In the genomic region with DNA sequence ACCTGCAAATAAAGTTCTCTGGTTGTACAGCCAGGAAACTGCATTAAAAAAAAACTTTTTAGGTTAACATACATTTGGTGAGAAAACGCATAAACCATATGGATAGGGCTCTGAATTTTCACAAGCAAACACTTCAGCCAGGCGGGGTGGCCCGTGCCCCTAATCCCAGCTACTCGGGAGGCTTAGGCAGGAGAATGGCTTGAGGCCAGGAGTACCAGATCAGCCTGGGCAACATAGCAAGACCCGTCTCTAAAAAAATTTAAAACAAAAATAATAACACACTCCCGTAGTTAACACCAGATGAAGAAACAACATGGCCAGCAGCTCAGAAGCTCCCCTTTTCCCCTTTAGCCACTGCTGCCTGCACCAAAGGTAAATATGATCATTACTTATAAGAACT, we compare ENCODE assay signal across 10 cellular contexts. TPM values are rescaled to one million over a fixed set of nuclear protein-coding genes. Genes with fewer than 3 reads are reported as not detected.
DNase-seq lines count a peak whose midpoint lies in the region; ATAC-seq and TF ChIP-seq lines count a peak whose summit lies in the region.
"Had no signal": no experiment of that assay in that cellular context is flagged by ENCODE, and none has a peak within 500 bp of the region (broad histone marks: within the 10 kb centered on the region; RNA-seq: fewer than 3 reads in every experiment).

No MANE protein-coding gene starts in this region.

- POLR2A ChIA-PET in activated CD8-positive, alpha-beta T cell treated with anti-CD3 and anti-CD28 coated beads for 36 hours (lab: Charles Lee), result interaction anchor here (0.8 to 3.6 kb wide), 5 partner anchors 10 to 143 kb away, joined by 3 to 38 read pairs (median 4); a partner anchor contains a TSS

- peaks cover 35% of the 10 kb centered on the region for H3K4me1 Mint-ChIP-seq in T-helper 2 cell treated with Interferon-gamma antibody and Interleukin-4, amounts not matched to agents 5 μg/mL and 100 μg/mL, for 36 hours (ENCODE audit: low read depth)
- H3K4me1 Mint-ChIP-seq in activated CD8-positive, alpha-beta T cell treated with anti-CD3 and anti-CD28 coated beads for 36 hours (ENCODE audit: low read depth), result peaks cover 38% of the 10 kb centered on the region
- H3K4me1 Mint-ChIP-seq in immature natural killer cell, result peaks cover 45 to 58% of the 10 kb centered on the region in 2 donors

- no peak for TF ChIP-seq CTCF in activated CD8-positive, alpha-beta T cell treated with anti-CD3 and anti-CD28 coated beads for 36 hours (IDR thresholded peaks at IDR 0.05)
- no peak for TF ChIP-seq CTCF in stomach (IDR thresholded peaks at IDR 0.05)

- H3K4me3 Mint-ChIP-seq in T-helper 2 cell treated with Interferon-gamma antibody and Interleukin-4, amounts not matched to agents 5 μg/mL and 100 μg/mL, for 36 hours, result peak overlapping the region; percentile 97
- H3K4me3 Mint-ChIP-seq in activated CD8-positive, alpha-beta T cell treated with anti-CD3 and anti-CD28 coated beads for 36 hours, result peak overlapping the region; percentile 94
- H3K4me3 Mint-ChIP-seq in immature natural killer cell, result peak overlapping the region in 4 of 5 donors; percentile 86 to 96 (median 92)

- no peaks in the 10 kb centered on the region for H3K9me3 ChIP-seq in stomach

- CTCF ChIA-PET in activated CD8-positive, alpha-beta T cell treated with anti-CD3 and anti-CD28 coated beads for 36 hours (lab: Charles Lee), result interaction anchor here (1.1 to 3.0 kb wide), 5 partner anchors 11 to 145 kb away, joined by 3 to 13 read pairs (median 5); a partner anchor contains a TSS

- H3K36me3 Mint-ChIP-seq in T-helper 2 cell treated with Interferon-gamma antibody and Interleukin-4, amounts not matched to agents 5 μg/mL and 100 μg/mL, for 36 hours (ENCODE audit: low read depth), result peaks cover 15% of the 10 kb centered on the region
- peaks cover 23% of the 10 kb centered on the region for H3K36me3 Mint-ChIP-seq in activated CD8-positive, alpha-beta T cell treated with anti-CD3 and anti-CD28 coated beads for 36 hours (ENCODE audit: low read depth)
- H3K36me3 Mint-ChIP-seq in immature natural killer cell, result peaks cover 2 to 13% (median 12%) of the 10 kb centered on the region in 3 donors

- peak overlapping the region in 3 of 4 donors; percentile 53 to 76 (median 56) for H3K4me3 ChIP-seq in stomach

- H3K4me1 ChIP-seq in stomach, result peaks cover 26 to 47% (median 41%) of the 10 kb centered on the region in 4 donors

- H3K27ac ChIP-seq in stomach, result peak overlapping the region in 4 of 5 donors; percentile 90 to 95 (median 94)

- no peak for ATAC-seq in activated CD8-positive, alpha-beta T cell treated with anti-CD3 and anti-CD28 coated beads for 36 hours
- ATAC-seq in GM21786 (IDR thresholded peaks at IDR 0.05; ENCODE audit: unreplicated experiment), result no peak

- no peaks in the 10 kb centered on the region for H3K9me3 Mint-ChIP-seq in T-helper 2 cell treated with Interferon-gamma antibody and Interleukin-4, amounts not matched to agents 5 μg/mL and 100 μg/mL, for 36 hours
- no peaks in the 10 kb centered on the region for H3K9me3 Mint-ChIP-seq in activated CD8-positive, alpha-beta T cell treated with anti-CD3 and anti-CD28 coated beads for 36 hours
- no peaks in the 10 kb centered on the region for H3K9me3 Mint-ChIP-seq in immature natural killer cell

- whole genome bisulfite sequencing in stomach, 5 donors, result 26 to 33% (median 28%) methylated on average over 6 of the region's 6 CpGs

- TF ChIP-seq POLR2A in stomach (IDR thresholded peaks at IDR 0.05), result no peak

- H3K27ac Mint-ChIP-seq in T-helper 2 cell treated with Interferon-gamma antibody and Interleukin-4, amounts not matched to agents 5 μg/mL and 100 μg/mL, for 36 hours, result peak overlapping the region; percentile 98
- H3K27ac Mint-ChIP-seq in activated CD8-positive, alpha-beta T cell treated with anti-CD3 and anti-CD28 coated beads for 36 hours, result peak overlapping the region; percentile 93
- H3K27ac Mint-ChIP-seq in immature natural killer cell, result peak overlapping the region in 5 of 6 donors; percentile 24 to 99 (median 95)

- H3K36me3 ChIP-seq in stomach, result peaks cover 5 to 23% (median 18%) of the 10 kb centered on the region in 4 donors

- DNase-seq in T-helper 2 cell treated with Interferon-gamma antibody and Interleukin-4, amounts not matched to agents 5 μg/mL and 100 μg/mL, for 36 hours (ENCODE audit: low spot score), result no peak
- no peak for DNase-seq in T-helper 2 cell
- DNase-seq in activated CD8-positive, alpha-beta T cell treated with anti-CD3 and anti-CD28 coated beads for 36 hours, result no peak
- no peak for DNase-seq in immature natural killer cell
- DNase-seq in stomach, result no peak
- no peak for DNase-seq in DMS79 (lab: John Stamatoyannopoulos, UW)
- no peak for DNase-seq in stimulated activated naive CD4-positive, alpha-beta T cell treated with Interleukin-2 at 50 U/mL for 16 hours (lab: John Stamatoyannopoulos, UW)
- DNase-seq: ACHN, NCI-H1105 had no signal

- no peak for TF ChIP-seq EP300 in stomach (IDR thresholded peaks at IDR 0.05)

- H3K27me3 Mint-ChIP-seq in T-helper 2 cell treated with Interferon-gamma antibody and Interleukin-4, amounts not matched to agents 5 μg/mL and 100 μg/mL, for 36 hours (ENCODE audit: low read depth), result no peaks in the 10 kb centered on the region
- H3K27me3 Mint-ChIP-seq in activated CD8-positive, alpha-beta T cell treated with anti-CD3 and anti-CD28 coated beads for 36 hours, result no peaks in the 10 kb centered on the region
- H3K27me3 Mint-ChIP-seq in immature natural killer cell (ENCODE audit: low read depth in 3 of 3), result peaks cover 3 to 12% (median 7%) of the 10 kb centered on the region in 3 donors

- no peaks in the 10 kb centered on the region for H3K27me3 ChIP-seq in stomach

- intact Hi-C loops in activated CD8-positive, alpha-beta T cell treated with anti-CD3 and anti-CD28 coated beads for 36 hours (cut with micrococcal nuclease), result loop anchor here (5.0 kb wide), 1 partner anchor 117 kb away; no protein-coding TSS in a partner anchor
- intact Hi-C loops in stomach (cut with DNase I; ENCODE audit: low total_unique reads), result no loop called here

RNA-seq across cellular contexts. Expression of a gene that starts 3.2 kb away (rescaled TPM):
- 1,000 to 10,000 TPM; 3,410 to 3,594 TPM for total RNA-seq in activated CD8-positive, alpha-beta T cell treated with anti-CD3 and anti-CD28 coated beads for 36 hours
- polyA plus RNA-seq in immature natural killer cell, result 100 to 1,000 TPM; 355 to 912 (median 682) TPM
- 100 to 1,000 TPM; 163 to 607 (median 495) TPM for total RNA-seq in stomach
- polyA plus RNA-seq in stomach, result 1,000 to 10,000 TPM; 1,553 to 2,267 (median 2,011) TPM

RNA-seq across cellular contexts. Expression of a gene that starts 23.0 kb away (rescaled TPM):
- total RNA-seq in activated CD8-positive, alpha-beta T cell treated with anti-CD3 and anti-CD28 coated beads for 36 hours, result 1 to 10 TPM; 5.7 to 6.3 TPM
- 1 to 10 TPM; 1.8 to 4.7 (median 2.6) TPM for polyA plus RNA-seq in immature natural killer cell
- total RNA-seq in stomach, result 100 to 1,000 TPM in 1 of 5 donors, 10 to 100 TPM in 2, 1 to 10 TPM in 2; 1.2 to 137 (median 11.0) TPM
- 1 to 10 TPM in 2 of 3 donors, under 1 TPM in 1; 0.83 to 1.5 (median 1.1) TPM for polyA plus RNA-seq in stomach

RNA-seq across cellular contexts. Expression of a gene that starts 51.9 kb away (rescaled TPM):
- total RNA-seq in activated CD8-positive, alpha-beta T cell treated with anti-CD3 and anti-CD28 coated beads for 36 hours, result 1 to 10 TPM; 2.5 to 3.6 TPM
- polyA plus RNA-seq in immature natural killer cell (1 to 10 TPM; 1.3 to 4.7 (median 1.7) TPM), stomach (1 to 10 TPM in 2 of 3 donors, under 1 TPM in 1; 0.92 to 1.9 (median 1.0) TPM)
- 10 to 100 TPM in 1 of 5 donors, 1 to 10 TPM in 3, not detected in 1; 1.3 to 77.0 (median 4.2) TPM for total RNA-seq in stomach

Comparison
In these comparisons a context has a peak if more than half of its experiments do, and no peak if none do; other contexts are left out.
1. RNA of a gene that starts 3.2 kb away (total RNA-seq): 3,410 to 3,594 TPM in activated CD8-positive, alpha-beta T cell treated with anti-CD3 and anti-CD28 coated beads for 36 hours; 163 to 607 TPM in stomach; every median in the first group is over 4 times any median in the second.
2. Peak in every context shown above with its lines, with median percentiles within 50 percentile points of each other: H3K27ac Mint-ChIP-seq and H3K4me3 Mint-ChIP-seq.